Comparison of ENCODE assay signal across 8 cellular contexts in the genomic region with DNA sequence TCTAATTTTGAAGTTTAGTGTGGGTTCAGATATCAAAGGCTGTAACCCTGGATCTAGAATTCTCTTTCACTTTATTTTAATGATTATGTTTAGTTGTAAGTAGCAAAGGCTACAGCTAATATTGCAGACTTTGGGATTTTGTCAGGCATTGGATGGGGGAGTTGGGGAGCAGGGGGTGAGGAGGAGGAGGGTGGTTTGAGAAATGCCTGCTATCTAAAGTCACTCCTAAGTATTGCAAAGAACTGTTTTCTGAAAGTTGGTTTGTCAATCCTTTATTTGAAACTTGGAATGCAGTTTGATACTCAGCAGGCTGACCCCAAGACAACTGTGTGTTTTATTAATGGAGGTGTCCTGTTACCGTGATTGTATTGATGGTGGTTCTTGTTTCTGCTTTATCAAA. TPM values are rescaled to one million over a fixed set of nuclear protein-coding genes. Genes with fewer than 3 reads are reported as not detected.
DNase-seq lines count a peak whose midpoint lies in the region; ATAC-seq and TF ChIP-seq lines count a peak whose summit lies in the region.

No MANE protein-coding gene starts in this region.

- H4K20me1 ChIP-seq in neural progenitor cell (ENCODE audit: low read depth), result peaks cover 3% of the 10 kb centered on the region

- CTCF ChIA-PET in CD8-positive, alpha-beta memory T cell (lab: Charles Lee), result no interaction called here

- no peaks in the 10 kb centered on the region for H3K27me3 ChIP-seq in CD8-positive, alpha-beta memory T cell (ENCODE audit: insufficient read depth, low read length, poor library complexity, severe bottlenecking)
- H3K27me3 ChIP-seq in neural progenitor cell, result no peaks in the 10 kb centered on the region

- TF ChIP-seq POLR2A in NB4 (IDR thresholded peaks at IDR 0.05; ENCODE audit: extremely low read depth, insufficient read length) (no peak), erythroblast (IDR thresholded peaks at IDR 0.05; ENCODE audit: low read length) (no peak)

- peaks cover 5% of the 10 kb centered on the region for H3K36me3 ChIP-seq in CD8-positive, alpha-beta memory T cell (ENCODE audit: insufficient read depth, low read length)
- H3K36me3 ChIP-seq in neural progenitor cell, result no peaks in the 10 kb centered on the region

- no peak for DNase-seq in CD8-positive, alpha-beta memory T cell
- DNase-seq in NB4 (ENCODE audit: low read depth), result no peak
- no peak for DNase-seq in effector memory CD8-positive, alpha-beta T cell
- DNase-seq in neural progenitor cell (ENCODE audit: low spot score), result no peak
- no peak for DNase-seq in NCI-H526 (lab: John Stamatoyannopoulos, UW)
- DNase-seq in NCI-H1930 (lab: John Stamatoyannopoulos, UW), result no peak
- no peak for DNase-seq in erythroblast (lab: John Stamatoyannopoulos, UW)

- H3K4me3 Mint-ChIP-seq in CD8-positive, alpha-beta memory T cell, result peak overlapping the region; percentile 94 to 99 (median 96)
- peak overlapping the region; percentile 91 to 94 for H3K4me3 Mint-ChIP-seq in effector memory CD8-positive, alpha-beta T cell
- peak overlapping the region; percentile 98 for H3K4me3 Mint-ChIP-seq in neural progenitor cell

- peak overlapping the region; percentile 86 for H3K4me3 ChIP-seq in CD8-positive, alpha-beta memory T cell (ENCODE audit: low read length)
- H3K4me3 ChIP-seq in NB4 (ENCODE audit: low read depth, low read length) (peak overlapping the region; percentile 93), neural progenitor cell (peak overlapping the region; percentile 89)

- peaks cover 31 to 44% (median 43%) of the 10 kb centered on the region in 3 donors for H3K4me1 Mint-ChIP-seq in CD8-positive, alpha-beta memory T cell
- H3K4me1 Mint-ChIP-seq in effector memory CD8-positive, alpha-beta T cell (ENCODE audit: low read depth in 2 of 2), result peaks cover 32 to 47% of the 10 kb centered on the region in 2 donors
- H3K4me1 Mint-ChIP-seq in neural progenitor cell, result peaks cover 39% of the 10 kb centered on the region

- no peaks in the 10 kb centered on the region for H3F3A ChIP-seq in neural progenitor cell (ENCODE audit: low read depth)

- peak overlapping the region; percentile 90 for H3K4me2 ChIP-seq in neural progenitor cell

- peaks cover 4 to 16% (median 4%) of the 10 kb centered on the region in 3 donors for H3K36me3 Mint-ChIP-seq in CD8-positive, alpha-beta memory T cell
- H3K36me3 Mint-ChIP-seq in effector memory CD8-positive, alpha-beta T cell (ENCODE audit: insufficient read depth), result peaks cover 9% of the 10 kb centered on the region
- H3K36me3 Mint-ChIP-seq in neural progenitor cell, result peaks cover 13% of the 10 kb centered on the region

- no peak overlapping the region for H2AFZ ChIP-seq in neural progenitor cell (replicated peaks)

- no peaks in the 10 kb centered on the region for H3K9me3 ChIP-seq in CD8-positive, alpha-beta memory T cell (ENCODE audit: low read length)
- no peaks in the 10 kb centered on the region for H3K9me3 ChIP-seq in neural progenitor cell (ENCODE audit: low read depth)

- POLR2A ChIA-PET in CD8-positive, alpha-beta memory T cell (lab: Charles Lee), result no interaction called here

- no peaks in the 10 kb centered on the region for H3K9me3 Mint-ChIP-seq in CD8-positive, alpha-beta memory T cell
- no peaks in the 10 kb centered on the region for H3K9me3 Mint-ChIP-seq in effector memory CD8-positive, alpha-beta T cell
- no peaks in the 10 kb centered on the region for H3K9me3 Mint-ChIP-seq in neural progenitor cell

- no peaks in the 10 kb centered on the region for H3K27me3 Mint-ChIP-seq in CD8-positive, alpha-beta memory T cell
- H3K27me3 Mint-ChIP-seq in effector memory CD8-positive, alpha-beta T cell, result no peaks in the 10 kb centered on the region
- H3K27me3 Mint-ChIP-seq in neural progenitor cell (ENCODE audit: insufficient read depth, low read depth), result peaks cover 4% of the 10 kb centered on the region

- H3K79me2 ChIP-seq in neural progenitor cell (ENCODE audit: low read depth), result peaks cover 62% of the 10 kb centered on the region

- peak overlapping the region in 7 of 8 donors; percentile 86 to 98 (median 92) for H3K27ac Mint-ChIP-seq in CD8-positive, alpha-beta memory T cell
- H3K27ac Mint-ChIP-seq in effector memory CD8-positive, alpha-beta T cell, result peak overlapping the region; percentile 93 to 95
- no peak overlapping the region for H3K27ac Mint-ChIP-seq in neural progenitor cell

- H3K9ac ChIP-seq in neural progenitor cell, result no peak overlapping the region

- no peak overlapping the region for H3K27ac ChIP-seq in CD8-positive, alpha-beta memory T cell (ENCODE audit: low read depth, low read length)
- H3K27ac ChIP-seq in neural progenitor cell, result no peak overlapping the region

- TF ChIP-seq CTCF in NB4 (IDR thresholded peaks at IDR 0.05; ENCODE audit: low read depth, low read length), result no peak
- no peak for TF ChIP-seq CTCF in neural progenitor cell (IDR thresholded peaks at IDR 0.05)

- no peak for ATAC-seq in effector memory CD8-positive, alpha-beta T cell (replicated peaks)
- ATAC-seq in HG02588 (IDR thresholded peaks at IDR 0.05; ENCODE audit: unreplicated experiment), result no peak

- peaks cover 22% of the 10 kb centered on the region for H3K4me1 ChIP-seq in CD8-positive, alpha-beta memory T cell (ENCODE audit: insufficient read depth, low read length)
- peaks cover 18% of the 10 kb centered on the region for H3K4me1 ChIP-seq in neural progenitor cell

RNA-seq across cellular contexts. Expression of gene NTPCR, which starts 1.2 kb away (rescaled TPM):
- 10 to 100 TPM; 29.0 to 31.1 TPM for total RNA-seq in CD8-positive, alpha-beta memory T cell
- polyA plus RNA-seq in CD8-positive, alpha-beta memory T cell, result 28.0 TPM
- 59.4 and 65.7 TPM in 2 replicates for total RNA-seq in neural progenitor cell (ENCODE audit: low replicate concordance)
